Comparison of ENCODE assay signal across 15 cellular contexts in genomic region chr9:112033237-112034215, GRCh38.
A peak's percentile ranks its signal among the peaks of the same experiment; 100 is the strongest.
DNase-seq lines count a peak whose midpoint lies in the region; ATAC-seq, FAIRE-seq and TF ChIP-seq lines count a peak whose summit lies in the region.
"Had no signal": no experiment of that assay in that cellular context is flagged by ENCODE, and none has a peak within 500 bp of the region (broad histone marks: within the 10 kb centered on the region; RNA-seq: fewer than 3 reads in every experiment).

No MANE protein-coding gene starts in this region.

- H3K4me2 ChIP-seq in SU-DHL-6 (ENCODE audit: low read depth, low read length, poor library complexity, severe bottlenecking), result peak overlapping the region; percentile 83
- H3K4me2 ChIP-seq in PC-9, result no peak overlapping the region

- intact Hi-C loops in right lobe of liver (cut with DNase I), result no loop called here
- intact Hi-C loops in PC-9 (cut with micrococcal nuclease; ENCODE audit: unreplicated experiment), result loop anchor here (5.0 kb wide), 1 partner anchor 139 kb away; no protein-coding TSS in a partner anchor
- intact Hi-C loops in Right ventricle myocardium inferior (cut with DNase I), result no loop called here

- H3K9me2 ChIP-seq in SU-DHL-6 (replicated peaks; ENCODE audit: insufficient read depth, low read length) (no peaks in the 10 kb centered on the region), PC-9 (ENCODE audit: insufficient read depth) (no peaks in the 10 kb centered on the region)

- CTCF ChIA-PET in PC-9 (lab: Charles Lee), result interaction anchor here (0.6 kb wide), 1 partner anchor 40 kb away, joined by 3 read pairs; no protein-coding TSS in a partner anchor

- H2AFZ ChIP-seq in SU-DHL-6 (ENCODE audit: low read depth, low read length, severe bottlenecking) (peak overlapping the region; percentile 25), PC-9 (no peak overlapping the region)

- BruUV-seq in PC-9 (replicated peaks; lab: Mats Ljungman, UMichigan), result no TSS peak

- peak; percentile 32 for TF ChIP-seq POLR2A in GM19099 (IDR thresholded peaks at IDR 0.05; ENCODE audit: extremely low read depth, insufficient read length, low read depth)
- TF ChIP-seq POLR2A in right lobe of liver (IDR thresholded peaks at IDR 0.05), result no peak

- TF ChIP-seq CTCF in SU-DHL-6 (IDR thresholded peaks at IDR 0.05; ENCODE audit: insufficient read depth, low read length, poor library complexity, severe bottlenecking) (no peak), right lobe of liver (IDR thresholded peaks at IDR 0.05) (no peak), PC-9 (conservative IDR thresholded peaks at IDR 0.05) (no peak)

- H3K79me2 ChIP-seq in SU-DHL-6 (ENCODE audit: insufficient read depth, low read length), result no peaks in the 10 kb centered on the region
- H3K79me2 ChIP-seq in PC-9 (ENCODE audit: low read depth), result no peaks in the 10 kb centered on the region

- H3K36me3 ChIP-seq in SU-DHL-6 (ENCODE audit: low read length), result no peaks in the 10 kb centered on the region
- no peaks in the 10 kb centered on the region for H3K36me3 ChIP-seq in right lobe of liver
- no peaks in the 10 kb centered on the region for H3K36me3 ChIP-seq in PC-9 (ENCODE audit: low read depth)

- 30% methylated on average over 9 of the region's 9 CpGs for WGBS in right lobe of liver (ENCODE audit: insufficient coverage, low coverage, low lambda C conversion rate, missing lambda C conversion rate)

- H3F3A ChIP-seq in SU-DHL-6 (ENCODE audit: insufficient read depth) (peaks cover 97% of the 10 kb centered on the region), PC-9 (ENCODE audit: insufficient read depth, low read depth) (peaks cover 30% of the 10 kb centered on the region)

- H3K27me3 ChIP-seq in SU-DHL-6 (ENCODE audit: low read length) (no peaks in the 10 kb centered on the region), right lobe of liver (no peaks in the 10 kb centered on the region), PC-9 (ENCODE audit: insufficient read depth, low read depth) (no peaks in the 10 kb centered on the region)

- peak overlapping the region; percentile 2 for H3K4me3 ChIP-seq in SU-DHL-6 (ENCODE audit: insufficient read depth, low read length, poor library complexity, severe bottlenecking)
- H3K4me3 ChIP-seq in right lobe of liver, result no peak overlapping the region
- H3K4me3 ChIP-seq in PC-9, result no peak overlapping the region

- H3K4me1 ChIP-seq in right lobe of liver (peaks cover 0 to 60% (median 15%) of the 10 kb centered on the region in 4 donors), PC-9 (replicated peaks; ENCODE audit: insufficient read depth) (peaks cover 44% of the 10 kb centered on the region)

- H3K9ac ChIP-seq in SU-DHL-6 (ENCODE audit: low read length), result peak overlapping the region; percentile 50

- H3K27ac ChIP-seq in SU-DHL-6 (ENCODE audit: low read depth, low read length), result peak overlapping the region; percentile 97
- H3K27ac ChIP-seq in right lobe of liver, result peak overlapping the region; percentile 31 to 68 (median 51)
- no peak overlapping the region for H3K27ac ChIP-seq in PC-9

- peak; percentile 11 for FAIRE-seq in G401.6 (lab: Jason Lieb, UNC)
- FAIRE-seq: kidney had no signal

- POLR2A ChIA-PET in PC-9 (lab: Charles Lee; ENCODE audit: unreplicated experiment), result no interaction called here

- H3K9me3 ChIP-seq in SU-DHL-6 (ENCODE audit: insufficient read depth, low read length) (no peaks in the 10 kb centered on the region), right lobe of liver (no peaks in the 10 kb centered on the region), PC-9 (ENCODE audit: insufficient read depth, low read depth) (peaks cover 7% of the 10 kb centered on the region; the same call in 1 of the 2 replicates)

- ATAC-seq in right lobe of liver, result peak; percentile 84 to 96 (median 90)
- ATAC-seq in Right ventricle myocardium inferior, result no peak
- ATAC-seq: effector memory CD8-positive, alpha-beta T cell had no signal

- DNase-seq in right lobe of liver (peak in 2 of 3 donors; percentile 67 to 78), PC-9 (no peak), Right ventricle myocardium inferior (ENCODE audit: missing footprints) (no peak), anterior cingulate cortex (lab: John Stamatoyannopoulos, UW) (no peak)
- DNase-seq in stimulated activated CD8-positive, alpha-beta memory T cell treated with anti-CD3 and anti-CD28 coated beads, Interleukin-4, amount 100 ng/mL, for 48 hours, result no peak
- DNase-seq: caudate nucleus; effector memory CD8-positive, alpha-beta T cell; kidney; NCI-H1105 treated with DMSO at 0.1 percent for 48 hours; NCI-H226; OCI-M1; stimulated activated CD4-positive, alpha-beta T cell treated with anti-CD3 and anti-CD28 coated beads, Interleukin-1b, Interleukin-23, amount 100 ng/mL, for 48 hours had no signal

- no peaks in the 10 kb centered on the region for H4K20me1 ChIP-seq in SU-DHL-6 (ENCODE audit: low read depth, low read length)
- H4K20me1 ChIP-seq in PC-9 (ENCODE audit: insufficient read depth), result no peaks in the 10 kb centered on the region

Comparison
In these comparisons a context has a peak if more than half of its experiments do, and no peak if none do; other contexts are left out.
1. DNase-seq: peak in right lobe of liver (2 of 3); none in PC-9 (0 of 2), Right ventricle myocardium inferior (single experiment), stimulated activated CD8-positive, alpha-beta memory T cell treated with anti-CD3 and anti-CD28 coated beads, Interleukin-4, amount 100 ng/mL, for 48 hours (single experiment) and anterior cingulate cortex (0 of 58).